Comparison of ENCODE assay signal across 27 cellular contexts in the genomic region with DNA sequence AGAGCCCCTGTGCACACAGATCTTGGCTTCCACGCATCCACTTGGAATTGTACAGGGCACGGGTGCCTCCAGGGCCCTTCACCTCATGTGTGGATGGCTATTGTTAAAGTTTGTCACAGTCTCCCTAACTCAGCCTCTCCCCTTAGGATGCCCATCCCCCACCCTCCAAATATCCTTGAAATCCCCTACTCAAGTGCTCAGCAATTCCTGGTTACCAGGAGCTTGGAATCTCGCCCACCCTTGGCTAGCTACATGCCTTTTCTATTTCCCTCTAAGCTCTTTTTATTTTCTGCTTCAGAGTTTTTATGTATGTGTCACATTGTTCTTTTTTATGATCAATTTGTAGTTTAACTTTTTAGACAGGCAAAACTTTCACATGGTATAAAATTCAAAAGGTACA. TPM values are rescaled to one million over a fixed set of nuclear protein-coding genes. Genes with fewer than 3 reads are reported as not detected.
"Had no signal": no experiment of that assay in that cellular context is flagged by ENCODE, and none has a peak within 500 bp of the region (broad histone marks: within the 10 kb centered on the region; RNA-seq: fewer than 3 reads in every experiment).

No MANE protein-coding gene starts in this region.

- H3K4me3 ChIP-seq: breast epithelium, Peyer's patch, SJCRH30 had no signal

- H3K4me1 ChIP-seq: breast epithelium, Peyer's patch, SJCRH30 had no signal

- H3K27me3 ChIP-seq: breast epithelium, Peyer's patch, SJCRH30 had no signal

- H3K9ac ChIP-seq: SK-N-SH had no signal

- H3K9me3 ChIP-seq: breast epithelium, Peyer's patch, SJCRH30, SK-N-SH had no signal

- H3K27ac ChIP-seq: breast epithelium, Peyer's patch, RWPE1, SJCRH30, VCaP had no signal

- H3K27me3 Mint-ChIP-seq: activated CD8-positive, alpha-beta T cell treated with anti-CD3 and anti-CD28 coated beads for 36 hours had no signal

- H3K36me3 ChIP-seq: breast epithelium, Peyer's patch, SJCRH30 had no signal

- H3K4me1 Mint-ChIP-seq: activated naive CD4-positive, alpha-beta T cell treated with anti-CD3 and anti-CD28 coated beads, Interleukin-2, amount 10 ng/mL, durations not matched to agents 7 days and 5 days; activated naive CD8-positive, alpha-beta T cell treated with anti-CD3 and anti-CD28 coated beads for 36 hours had no signal

- H3K4me3 Mint-ChIP-seq: activated CD8-positive, alpha-beta T cell treated with anti-CD3 and anti-CD28 coated beads for 36 hours; activated naive CD4-positive, alpha-beta T cell treated with anti-CD3 and anti-CD28 coated beads, Interleukin-2, amount 10 ng/mL, durations not matched to agents 7 days and 5 days; activated naive CD8-positive, alpha-beta T cell treated with anti-CD3 and anti-CD28 coated beads for 36 hours; activated T-cell treated with anti-CD3 and anti-CD28 coated beads, Interleukin-2, amount 50 U/mL, for 72 hours had no signal

- H3K36me3 Mint-ChIP-seq: activated naive CD4-positive, alpha-beta T cell treated with anti-CD3 and anti-CD28 coated beads, Interleukin-2, amount 10 ng/mL, durations not matched to agents 7 days and 5 days; activated naive CD8-positive, alpha-beta T cell treated with anti-CD3 and anti-CD28 coated beads for 36 hours had no signal

- H3K27ac Mint-ChIP-seq: activated CD8-positive, alpha-beta T cell treated with anti-CD3 and anti-CD28 coated beads for 36 hours; activated naive CD4-positive, alpha-beta T cell treated with anti-CD3 and anti-CD28 coated beads, Interleukin-2, amount 10 ng/mL, durations not matched to agents 7 days and 5 days; activated naive CD8-positive, alpha-beta T cell treated with anti-CD3 and anti-CD28 coated beads for 36 hours; activated T-cell treated with anti-CD3 and anti-CD28 coated beads, Interleukin-2, amount 50 U/mL, for 72 hours; activated T-helper 2 cell treated with anti-CD3 and anti-CD28 coated beads, Interferon-gamma antibody, Interleukin-2, Interleukin-4, amounts not matched to agents 10 μg/mL and 5 μg/mL and 100 μg/mL, durations not matched to agents 14 hours and 24 hours and 36 hours had no signal

- ATAC-seq: activated CD4-positive, CD25-positive, alpha-beta regulatory T cell treated with anti-CD3 and anti-CD28 coated beads, Interleukin-2, amount 50 U/mL, for 24 hours; activated CD8-positive, alpha-beta T cell treated with anti-CD3 and anti-CD28 coated beads for 36 hours; activated T-cell treated with anti-CD3 and anti-CD28 coated beads, Interleukin-2, amount 50 U/mL, for 72 hours had no signal

- H3K4me2 ChIP-seq: SK-N-SH had no signal

- DNase-seq: activated CD4-positive, alpha-beta T cell treated with anti-CD3 and anti-CD28 coated beads for 4 hours; activated CD8-positive, alpha-beta memory T cell treated with anti-CD3 and anti-CD28 coated beads, Interleukin-2, amount 50 U/mL, for 4 hours; activated CD8-positive, alpha-beta T cell treated with anti-CD3 and anti-CD28 coated beads for 36 hours; activated gamma-delta T cell treated with Interleukin-2 at 50 U/mL for 16 hours; activated naive CD4-positive, alpha-beta T cell treated with anti-CD3 and anti-CD28 coated beads, Interleukin-2, amount 10 ng/mL, durations not matched to agents 7 days and 5 days; activated naive CD8-positive, alpha-beta T cell treated with anti-CD3 and anti-CD28 coated beads for 36 hours; activated T-cell treated with anti-CD3 and anti-CD28 coated beads, Interleukin-2, amount 50 U/mL, for 72 hours; caudate nucleus; Kasumi-1; NCI-H1105 treated with DMSO at 0.1 percent for 48 hours; NCI-H1436 treated with DMSO at 0.1 percent for 48 hours; NCI-H187; NCI-H2081; NCI-H510A treated with DMSO at 0.1 percent for 48 hours; NCI-H69; NK-92 treated with Interleukin-12 subunit alpha and Interleukin-12 subunit beta, amount 100 ng/mL, for 24 hours; Peyer's patch; Right ventricle myocardium superior; SJCRH30; SK-N-SH; T-helper 1 cell had no signal

- H3K9me3 Mint-ChIP-seq: activated CD8-positive, alpha-beta T cell treated with anti-CD3 and anti-CD28 coated beads for 36 hours; activated naive CD4-positive, alpha-beta T cell treated with anti-CD3 and anti-CD28 coated beads, Interleukin-2, amount 10 ng/mL, durations not matched to agents 7 days and 5 days; activated naive CD8-positive, alpha-beta T cell treated with anti-CD3 and anti-CD28 coated beads for 36 hours; activated T-cell treated with anti-CD3 and anti-CD28 coated beads, Interleukin-2, amount 50 U/mL, for 72 hours; activated T-helper 2 cell treated with anti-CD3 and anti-CD28 coated beads, Interferon-gamma antibody, Interleukin-2, Interleukin-4, amounts not matched to agents 10 μg/mL and 5 μg/mL and 100 μg/mL, durations not matched to agents 14 hours and 24 hours and 36 hours had no signal

RNA-seq across cellular contexts. Expression of gene NR1H4, which starts 13.0 kb away (rescaled TPM):
- total RNA-seq: activated CD8-positive, alpha-beta T cell treated with anti-CD3 and anti-CD28 coated beads for 36 hours; activated naive CD8-positive, alpha-beta T cell treated with anti-CD3 and anti-CD28 coated beads for 36 hours; activated T-cell treated with anti-CD3 and anti-CD28 coated beads, Interleukin-2, amount 50 U/mL, for 72 hours; activated T-helper 2 cell treated with anti-CD3 and anti-CD28 coated beads, Interferon-gamma antibody, Interleukin-2, Interleukin-4, amounts not matched to agents 10 μg/mL and 5 μg/mL and 100 μg/mL, durations not matched to agents 14 hours and 24 hours and 36 hours; Right ventricle myocardium superior; SJCRH30; T-helper 2 cell treated with Interferon-gamma antibody and Interleukin-4, amounts not matched to agents 100 ng/mL and 5 ng/mL, for 36 hours had no signal
- polyA plus RNA-seq: SK-N-SH had no signal
